12 cellular contexts compared by ENCODE assay signal in genomic region chr7:50552921-50553320, GRCh38. TPM values are rescaled to one million over a fixed set of nuclear protein-coding genes. Genes with fewer than 3 reads are reported as not detected.
DNase-seq lines count a peak whose midpoint lies in the region; ATAC-seq and TF ChIP-seq lines count a peak whose summit lies in the region.
"Had no signal": no experiment of that assay in that cellular context is flagged by ENCODE, and none has a peak within 500 bp of the region (broad histone marks: within the 10 kb centered on the region; RNA-seq: fewer than 3 reads in every experiment).

No MANE protein-coding gene starts in this region.

- no peaks in the 10 kb centered on the region for H3K4me1 Mint-ChIP-seq in activated naive CD8-positive, alpha-beta T cell treated with anti-CD3 and anti-CD28 coated beads, Interleukin-2, amount 50 U/mL, for 24 hours
- H3K4me1 Mint-ChIP-seq in activated naive CD8-positive, alpha-beta T cell treated with anti-CD3 and anti-CD28 coated beads for 36 hours, result no peaks in the 10 kb centered on the region
- H3K4me1 Mint-ChIP-seq in WTC11 (peaks cover 14% of the 10 kb centered on the region), type B pancreatic cell (ENCODE audit: unreplicated experiment) (peaks cover 9% of the 10 kb centered on the region)
- H3K4me1 Mint-ChIP-seq: naive B cell had no signal

- peaks cover 0 to 6% (median 0%) of the 10 kb centered on the region in 3 donors for H3K4me1 ChIP-seq in gastroesophageal sphincter

- peak; percentile 15 for ATAC-seq in activated naive CD8-positive, alpha-beta T cell treated with anti-CD3 and anti-CD28 coated beads, Interleukin-2, amount 50 U/mL, for 24 hours
- ATAC-seq in WTC11 (peak; percentile 28; the same call in 1 of the 2 replicates), gastroesophageal sphincter (no peak), GM18909 (IDR thresholded peaks at IDR 0.05; ENCODE audit: poor library complexity, unreplicated experiment) (no peak)
- ATAC-seq: activated T-cell treated with anti-CD3 and anti-CD28 coated beads, Interleukin-2, amount 50 U/mL, for 4 hours had no signal

- no peak overlapping the region for H3K27ac Mint-ChIP-seq in activated naive CD8-positive, alpha-beta T cell treated with anti-CD3 and anti-CD28 coated beads, Interleukin-2, amount 50 U/mL, for 24 hours
- no peak overlapping the region for H3K27ac Mint-ChIP-seq in activated naive CD8-positive, alpha-beta T cell treated with anti-CD3 and anti-CD28 coated beads for 36 hours
- H3K27ac Mint-ChIP-seq in WTC11 (no peak overlapping the region), type B pancreatic cell (no peak overlapping the region)
- H3K27ac Mint-ChIP-seq: naive B cell had no signal

- 5% methylated on average over 3 of the region's 4 CpGs; no CpG with 5 or more reads in 1 of the 2 donors for WGBS in gastroesophageal sphincter (ENCODE audit: low coverage in 1 of 2), 2 donors

- no peak overlapping the region for H3K27ac ChIP-seq in gastroesophageal sphincter
- H3K27ac ChIP-seq: BLaER1 treated with 17β-estradiol and CSF1 and Interleukin-3, amounts not matched to agents 10 nM and 100 nM; epithelial cell of prostate had no signal

- no peak overlapping the region for H3K4me3 Mint-ChIP-seq in activated naive CD8-positive, alpha-beta T cell treated with anti-CD3 and anti-CD28 coated beads, Interleukin-2, amount 50 U/mL, for 24 hours
- H3K4me3 Mint-ChIP-seq in activated naive CD8-positive, alpha-beta T cell treated with anti-CD3 and anti-CD28 coated beads for 36 hours, result no peak overlapping the region
- H3K4me3 Mint-ChIP-seq in WTC11, result no peak overlapping the region
- H3K4me3 Mint-ChIP-seq in type B pancreatic cell, result no peak overlapping the region
- H3K4me3 Mint-ChIP-seq: activated T-cell treated with anti-CD3 and anti-CD28 coated beads, Interleukin-2, amount 50 U/mL, for 4 hours; naive B cell had no signal

- TF ChIP-seq CTCF in WTC11 (IDR thresholded peaks at IDR 0.05) (no peak), type B pancreatic cell (conservative IDR thresholded peaks at IDR 0.05) (no peak), gastroesophageal sphincter (IDR thresholded peaks at IDR 0.05) (no peak)

- H3K9me3 Mint-ChIP-seq in activated naive CD8-positive, alpha-beta T cell treated with anti-CD3 and anti-CD28 coated beads, Interleukin-2, amount 50 U/mL, for 24 hours, result no peaks in the 10 kb centered on the region
- no peaks in the 10 kb centered on the region for H3K9me3 Mint-ChIP-seq in activated naive CD8-positive, alpha-beta T cell treated with anti-CD3 and anti-CD28 coated beads for 36 hours
- H3K9me3 Mint-ChIP-seq in WTC11, result peaks cover 4% of the 10 kb centered on the region
- H3K9me3 Mint-ChIP-seq in type B pancreatic cell, result no peaks in the 10 kb centered on the region
- H3K9me3 Mint-ChIP-seq: activated T-cell treated with anti-CD3 and anti-CD28 coated beads, Interleukin-2, amount 50 U/mL, for 4 hours; naive B cell had no signal

- no peaks in the 10 kb centered on the region for H3K36me3 ChIP-seq in gastroesophageal sphincter
- H3K36me3 ChIP-seq: BLaER1 treated with 17β-estradiol and CSF1 and Interleukin-3, amounts not matched to agents 10 nM and 100 nM had no signal

- peaks cover under 1% of the 10 kb centered on the region for H3K27me3 Mint-ChIP-seq in activated naive CD8-positive, alpha-beta T cell treated with anti-CD3 and anti-CD28 coated beads, Interleukin-2, amount 50 U/mL, for 24 hours
- H3K27me3 Mint-ChIP-seq in activated naive CD8-positive, alpha-beta T cell treated with anti-CD3 and anti-CD28 coated beads for 36 hours, result no peaks in the 10 kb centered on the region
- H3K27me3 Mint-ChIP-seq in WTC11 (ENCODE audit: low read depth) (no peaks in the 10 kb centered on the region), type B pancreatic cell (peaks cover 4% of the 10 kb centered on the region)

- TF ChIP-seq EP300 in gastroesophageal sphincter (IDR thresholded peaks at IDR 0.05), result no peak

- H3K27me3 ChIP-seq in gastroesophageal sphincter, result peaks cover 27% of the 10 kb centered on the region
- H3K27me3 ChIP-seq: BLaER1 treated with 17β-estradiol and CSF1 and Interleukin-3, amounts not matched to agents 10 nM and 100 nM had no signal

- POLR2A ChIA-PET in WTC11 (lab: Charles Lee), result no interaction called here

- H3K9me3 ChIP-seq in gastroesophageal sphincter, result no peaks in the 10 kb centered on the region
- H3K9me3 ChIP-seq: BLaER1 treated with 17β-estradiol and CSF1 and Interleukin-3, amounts not matched to agents 10 nM and 100 nM had no signal

- H3K36me3 Mint-ChIP-seq in activated naive CD8-positive, alpha-beta T cell treated with anti-CD3 and anti-CD28 coated beads, Interleukin-2, amount 50 U/mL, for 24 hours (ENCODE audit: low read depth), result no peaks in the 10 kb centered on the region
- H3K36me3 Mint-ChIP-seq in activated naive CD8-positive, alpha-beta T cell treated with anti-CD3 and anti-CD28 coated beads for 36 hours, result no peaks in the 10 kb centered on the region
- H3K36me3 Mint-ChIP-seq in WTC11, result no peaks in the 10 kb centered on the region
- H3K36me3 Mint-ChIP-seq in type B pancreatic cell, result no peaks in the 10 kb centered on the region
- H3K36me3 Mint-ChIP-seq: naive B cell had no signal

- no peak for DNase-seq in activated naive CD8-positive, alpha-beta T cell treated with anti-CD3 and anti-CD28 coated beads, Interleukin-2, amount 50 U/mL, for 24 hours
- DNase-seq in activated naive CD8-positive, alpha-beta T cell treated with anti-CD3 and anti-CD28 coated beads for 36 hours, result no peak
- DNase-seq in WTC11 (ENCODE audit: low spot score) (no peak), hepatic stellate cell (ENCODE audit: low spot score) (peak; percentile 21), type B pancreatic cell (ENCODE audit: extremely low spot score, unreplicated experiment) (peak; percentile 70), 8988T (no peak)
- DNase-seq: activated T-cell treated with anti-CD3 and anti-CD28 coated beads, Interleukin-2, amount 50 U/mL, for 4 hours; naive B cell had no signal

- TF ChIP-seq POLR2A in gastroesophageal sphincter (IDR thresholded peaks at IDR 0.05), result no peak

- CTCF ChIA-PET in WTC11 (lab: Charles Lee), result interaction anchor here (0.9 kb wide), 1 partner anchor 9 kb away, joined by 3 read pairs; no protein-coding TSS in a partner anchor

- no peak overlapping the region for H3K4me3 ChIP-seq in gastroesophageal sphincter
- H3K4me3 ChIP-seq: BLaER1 treated with 17β-estradiol and CSF1 and Interleukin-3, amounts not matched to agents 10 nM and 100 nM had no signal

TF ChIP-seq in WTC11, 78 proteins besides CTCF, POLR2A, EP300 and RAD21:
- TF ChIP-seq NR2C2 (CRISPR knock-in tag; IDR thresholded peaks at IDR 0.05) (0 out of 2 replicates have a peak, but pooled peaks have one; percentile 20), FOXK1 (CRISPR knock-in tag; IDR thresholded peaks at IDR 0.05) (0 out of 2 replicates have a peak, but pooled peaks have one; percentile 19), ZMAT4 (CRISPR knock-in tag; IDR thresholded peaks at IDR 0.05) (no peak), SOX15 (CRISPR knock-in tag; IDR thresholded peaks at IDR 0.05) (no peak), SMAD4 (CRISPR knock-in tag; IDR thresholded peaks at IDR 0.05) (no peak)

RNA-seq across cellular contexts. Expression of gene DDC, which starts 12.3 kb away (rescaled TPM):
- 1 to 10 TPM in 1 of 2 experiments, under 1 TPM in 1; 0.64 to 1.1 TPM for total RNA-seq in activated naive CD8-positive, alpha-beta T cell treated with anti-CD3 and anti-CD28 coated beads for 36 hours
- total RNA-seq in WTC11 (2021) (not detected in 3 replicates), type B pancreatic cell (ENCODE audit: low replicate concordance) (29.9 and 71.9 TPM in 2 replicates), gastroesophageal sphincter (not detected)

Comparison
In these comparisons a context has a peak if more than half of its experiments do, and no peak if none do; other contexts are left out.
1. ATAC-seq: peak in activated naive CD8-positive, alpha-beta T cell treated with anti-CD3 and anti-CD28 coated beads, Interleukin-2, amount 50 U/mL, for 24 hours (single experiment) and WTC11 (single experiment); none in gastroesophageal sphincter (single experiment) and GM18909 (single experiment).
2. DNase-seq: peak in hepatic stellate cell (single experiment) and type B pancreatic cell (single experiment); none in activated naive CD8-positive, alpha-beta T cell treated with anti-CD3 and anti-CD28 coated beads, Interleukin-2, amount 50 U/mL, for 24 hours (single experiment), activated naive CD8-positive, alpha-beta T cell treated with anti-CD3 and anti-CD28 coated beads for 36 hours (single experiment), WTC11 (single experiment) and 8988T (single experiment).
3. RNA of gene DDC, which starts 12.3 kb away (total RNA-seq): 29.9 to 71.9 TPM in type B pancreatic cell; 0.64 to 1.1 TPM in activated naive CD8-positive, alpha-beta T cell treated with anti-CD3 and anti-CD28 coated beads for 36 hours, not detected in WTC11 and not detected in gastroesophageal sphincter; every median in the first group is over 10 times any median in the second.